25 cellular contexts compared by ENCODE assay signal in genomic region chr2:219116776-219117646, GRCh38. TPM values are rescaled to one million over a fixed set of nuclear protein-coding genes. Genes with fewer than 3 reads are reported as not detected.
DNase-seq lines count a peak whose midpoint lies in the region; ATAC-seq and TF ChIP-seq lines count a peak whose summit lies in the region.
"Had no signal": no experiment of that assay in that cellular context is flagged by ENCODE, and none has a peak within 500 bp of the region (broad histone marks: within the 10 kb centered on the region; RNA-seq: fewer than 3 reads in every experiment).

No MANE protein-coding gene starts in this region.

- H3K27ac ChIP-seq in BLaER1 treated with 17β-estradiol and CSF1 and Interleukin-3, amounts not matched to agents 10 nM and 100 nM, result no peak overlapping the region
- H3K27ac ChIP-seq in mucosa of rectum (ENCODE audit: low read depth in 2 of 2, low read length in 2 of 2) (peak overlapping the region; percentile 77 to 82), suprapubic skin (no peak overlapping the region)
- H3K27ac ChIP-seq: dorsolateral prefrontal cortex, uterus had no signal

- no peak for TF ChIP-seq POLR2A in suprapubic skin (IDR thresholded peaks at IDR 0.05)

- ATAC-seq in HG03139 (IDR thresholded peaks at IDR 0.05; ENCODE audit: unreplicated experiment), result no peak
- no peak for ATAC-seq in GM21381 (IDR thresholded peaks at IDR 0.05; ENCODE audit: unreplicated experiment)
- ATAC-seq: activated CD8-positive, alpha-beta T cell treated with anti-CD3 and anti-CD28 coated beads for 36 hours; activated naive CD4-positive, alpha-beta T cell treated with anti-CD3 and anti-CD28 coated beads, Interleukin-2, amount 50 U/mL, for 72 hours; activated T-helper 17 cell treated with anti-CD3 and anti-CD28 coated beads, Interleukin-2, amount 50 U/mL, for 72 hours; GM23338; sciatic nerve; stimulated activated memory B cell treated with anti-CD40 and anti-IgM and Interleukin-4, amounts not matched to agents 10 μg/mL and 1 μg/mL and 100 μg/mL, for 72 hours had no signal

- 66% methylated on average over 8 of the region's 8 CpGs for WGBS in suprapubic skin

- DNase-seq in HT-29 (ENCODE audit: low spot score), result peak; percentile 70
- peak; percentile 60 for DNase-seq in glomerular visceral epithelial cell (ENCODE audit: extremely low spot score)
- DNase-seq in central memory CD4-positive, alpha-beta T cell, result no peak
- DNase-seq in suprapubic skin (ENCODE audit: low spot score in 2 of 2), result no peak
- DNase-seq: activated CD4-positive, alpha-beta T cell treated with anti-CD3 and anti-CD28 coated beads for 1 hour; activated CD8-positive, alpha-beta T cell treated with anti-CD3 and anti-CD28 coated beads for 36 hours; aorta; dorsolateral prefrontal cortex; HFFc6; Karpas-422; NCI-H1436; NCI-H2107; NCI-H526 treated with DMSO at 0.1 percent for 48 hours; stimulated activated CD4-positive, alpha-beta T cell treated with anti-CD3 and anti-CD28 coated beads, Interleukin-4, amount 100 ng/mL, for 4 hours; uterus had no signal

- H3K4me2 ChIP-seq in BLaER1 treated with 17β-estradiol and CSF1 and Interleukin-3, amounts not matched to agents 10 nM and 100 nM, result peak overlapping the region in 9 of 11 experiments; percentile 58 to 88 (median 81); a peak in 12 of 22 replicates
- H3K4me2 ChIP-seq: GM23338 had no signal

- no peak for TF ChIP-seq EP300 in suprapubic skin (IDR thresholded peaks at IDR 0.05)

- H3K36me3 ChIP-seq in BLaER1 treated with 17β-estradiol and CSF1 and Interleukin-3, amounts not matched to agents 10 nM and 100 nM, result no peaks in the 10 kb centered on the region
- no peaks in the 10 kb centered on the region for H3K36me3 ChIP-seq in mucosa of rectum (ENCODE audit: control insufficient read depth in 2 of 2, insufficient read depth in 2 of 2, low read length in 2 of 2)
- H3K36me3 ChIP-seq in suprapubic skin, result peaks cover 3% of the 10 kb centered on the region
- H3K36me3 ChIP-seq: uterus had no signal

- H3K27me3 ChIP-seq in BLaER1 treated with 17β-estradiol and CSF1 and Interleukin-3, amounts not matched to agents 10 nM and 100 nM, result no peaks in the 10 kb centered on the region
- no peaks in the 10 kb centered on the region for H3K27me3 ChIP-seq in mucosa of rectum (ENCODE audit: control insufficient read depth in 2 of 2, insufficient read depth in 2 of 2, low read length in 2 of 2)
- no peaks in the 10 kb centered on the region for H3K27me3 ChIP-seq in suprapubic skin
- H3K27me3 ChIP-seq: dorsolateral prefrontal cortex, uterus had no signal

- H3K4me3 ChIP-seq in BLaER1 treated with 17β-estradiol and CSF1 and Interleukin-3, amounts not matched to agents 10 nM and 100 nM, result no peak overlapping the region
- H3K4me3 ChIP-seq in mucosa of rectum (ENCODE audit: low read length in 2 of 2), result no peak overlapping the region
- H3K4me3 ChIP-seq in suprapubic skin, result no peak overlapping the region
- H3K4me3 ChIP-seq: dorsolateral prefrontal cortex, GM23338, uterus had no signal

- TF ChIP-seq CTCF in suprapubic skin (IDR thresholded peaks at IDR 0.05), result no peak

- H3K9ac ChIP-seq in BLaER1 treated with 17β-estradiol and CSF1 and Interleukin-3, amounts not matched to agents 10 nM and 100 nM, result no peak overlapping the region
- peak overlapping the region in 1 of 2 donors; percentile 30 for H3K9ac ChIP-seq in mucosa of rectum (ENCODE audit: low read depth in 1 of 2, low read length in 2 of 2)

- H3K9me3 ChIP-seq in BLaER1 treated with 17β-estradiol and CSF1 and Interleukin-3, amounts not matched to agents 10 nM and 100 nM (replicated peaks in 1 of 11), result no peaks in the 10 kb centered on the region
- no peaks in the 10 kb centered on the region for H3K9me3 ChIP-seq in mucosa of rectum (ENCODE audit: control insufficient read depth in 2 of 2, low read length in 2 of 2)
- H3K9me3 ChIP-seq in suprapubic skin, result no peaks in the 10 kb centered on the region
- H3K9me3 ChIP-seq: uterus had no signal

- peaks cover 17 to 25% (median 22%) of the 10 kb centered on the region in 10 experiments for H3K4me1 ChIP-seq in BLaER1 treated with 17β-estradiol and CSF1 and Interleukin-3, amounts not matched to agents 10 nM and 100 nM
- H3K4me1 ChIP-seq in mucosa of rectum (ENCODE audit: control insufficient read depth in 2 of 2, insufficient read depth in 2 of 2, low read length in 2 of 2) (peaks cover 46 to 64% of the 10 kb centered on the region in 2 donors), suprapubic skin (peaks cover 9% of the 10 kb centered on the region)
- H3K4me1 ChIP-seq: uterus had no signal

- peaks cover 0 to 83% (median 41%) of the 10 kb centered on the region in 11 experiments; a peak in 18 of 22 replicates for H4K20me1 ChIP-seq in BLaER1 treated with 17β-estradiol and CSF1 and Interleukin-3, amounts not matched to agents 10 nM and 100 nM

RNA-seq across cellular contexts. Expression of gene NHEJ1, which starts 43.6 kb away (rescaled TPM):
- total RNA-seq in HT-29 (2014; rRNA removed; shearing (Covaris generic)), result 24.7 and 25.9 TPM in 2 replicates
- total RNA-seq in suprapubic skin, result 10 to 100 TPM; 15.7 to 19.2 (median 18.3) TPM

RNA-seq across cellular contexts. Expression of gene SLC23A3, which starts 52.8 kb away (rescaled TPM):
- 5.9 and 9.9 TPM in 2 replicates for total RNA-seq in HT-29 (2014; rRNA removed; shearing (Covaris generic))
- total RNA-seq in suprapubic skin, result 10 to 100 TPM in 1 of 4 donors, 1 to 10 TPM in 3; 2.4 to 12.6 (median 3.2) TPM

RNA-seq across cellular contexts. Expression of gene IHH, which starts 56.3 kb away (rescaled TPM):
- total RNA-seq in HT-29 (2014; rRNA removed; shearing (Covaris generic)), result 12.3 and 13.4 TPM in 2 replicates
- under 1 TPM in 2 of 4 donors, not detected in 2; 0.23 to 0.30 TPM for total RNA-seq in suprapubic skin
- total RNA-seq: activated CD8-positive, alpha-beta T cell treated with anti-CD3 and anti-CD28 coated beads for 36 hours; aorta; GM23338; HFFc6; kidney epithelial cell had no signal

RNA-seq across cellular contexts. Expression of gene CNPPD1, which starts 59.7 kb away (rescaled TPM):
- total RNA-seq in HT-29 (2014; rRNA removed; shearing (Covaris generic)), result 49.8 and 53.0 TPM in 2 replicates
- 10 to 100 TPM; 44.9 to 70.3 (median 53.0) TPM for total RNA-seq in suprapubic skin

Comparison
In these comparisons a context has a peak if more than half of its experiments do, and no peak if none do; other contexts are left out.
1. H3K27ac ChIP-seq: peak in mucosa of rectum (2 of 2); none in BLaER1 treated with 17β-estradiol and CSF1 and Interleukin-3, amounts not matched to agents 10 nM and 100 nM (0 of 11) and suprapubic skin (single experiment).
2. DNase-seq: peak in HT-29 (single experiment) and glomerular visceral epithelial cell (single experiment); none in central memory CD4-positive, alpha-beta T cell (single experiment) and suprapubic skin (0 of 2).
3. RNA of gene IHH, which starts 56.3 kb away (total RNA-seq): 12.3 to 13.4 TPM in HT-29; 0.23 to 0.30 TPM in suprapubic skin; every median in the first group is over 10 times any median in the second.